Comparison of ENCODE assay signal across 2 cellular contexts in genomic region chr17:64077409-64077808, GRCh38.
TF ChIP-seq lines count a peak whose summit lies in the region.

No MANE protein-coding gene starts in this region.

TF ChIP-seq in IMR-90, 13 proteins besides CTCF, POLR2A, EP300 and RAD21:
- TF ChIP-seq MXI1 (IDR thresholded peaks at IDR 0.05; ENCODE audit: borderline replicate concordance, low read depth, low read length) = no peak
- TF ChIP-seq FOS (IDR thresholded peaks at IDR 0.05; ENCODE audit: low read depth, low read length) = no peak
- no peak for TF ChIP-seq NFE2L2 (IDR thresholded peaks at IDR 0.05; ENCODE audit: low read depth, low read length)
- TF ChIP-seq ELK1 (IDR thresholded peaks at IDR 0.05; ENCODE audit: borderline replicate concordance, low read depth, low read length) = no peak
- TF ChIP-seq BHLHE40 (IDR thresholded peaks at IDR 0.05; ENCODE audit: low read depth, low read length) = no peak
- TF ChIP-seq CEBPB (IDR thresholded peaks at IDR 0.05; ENCODE audit: low read depth, low read length) = 0 out of 2 replicates have a peak, but pooled peaks have one; percentile 34
- TF ChIP-seq USF2 (IDR thresholded peaks at IDR 0.05; ENCODE audit: low read depth, low read length) = no peak
- TF ChIP-seq MAZ (IDR thresholded peaks at IDR 0.05; ENCODE audit: borderline replicate concordance, low read depth, low read length) = no peak

TF ChIP-seq in liver, 16 proteins besides CTCF, POLR2A, EP300 and RAD21:
- TF ChIP-seq REST (IDR thresholded peaks at IDR 0.05) (no peak), TAF1 (conservative IDR thresholded peaks at IDR 0.05) (no peak), NR2F2 (IDR thresholded peaks at IDR 0.05) (no peak), FOXA2 (IDR thresholded peaks at IDR 0.05) (no peak), SP1 (IDR thresholded peaks at IDR 0.05) (no peak), JUND (IDR thresholded peaks at IDR 0.05) (no peak), HNF4A (conservative IDR thresholded peaks at IDR 0.05) (no peak), RXRA (IDR thresholded peaks at IDR 0.05) (no peak), EGR1 (IDR thresholded peaks at IDR 0.05; ENCODE audit: low read depth in 2 of 2) (no peak), YY1 (IDR thresholded peaks at IDR 0.05) (no peak), ZBTB33 (IDR thresholded peaks at IDR 0.05) (no peak), ATF3 (IDR thresholded peaks at IDR 0.05) (no peak), HNF4G (IDR thresholded peaks at IDR 0.05) (no peak), MAX (IDR thresholded peaks at IDR 0.05) (no peak), FOXA1 (IDR thresholded peaks at IDR 0.05) (no peak), GABPA (IDR thresholded peaks at IDR 0.05 in 1 of 2, conservative IDR thresholded peaks at IDR 0.05 in 1 of 2) (no peak)
